12 cellular contexts compared by ENCODE assay signal in genomic region chr13:110442946-110443632, GRCh38.
DNase-seq lines count a peak whose midpoint lies in the region; ATAC-seq and TF ChIP-seq lines count a peak whose summit lies in the region.
"Had no signal": no experiment of that assay in that cellular context is flagged by ENCODE, and none has a peak within 500 bp of the region (broad histone marks: within the 10 kb centered on the region; RNA-seq: fewer than 3 reads in every experiment).

No MANE protein-coding gene starts in this region.

- H3K9me3 Mint-ChIP-seq in HFFc6 (no peaks in the 10 kb centered on the region), CD14-positive monocyte (peaks cover 0 to 1% (median 0%) of the 10 kb centered on the region in 7 donors)
- H3K9me3 Mint-ChIP-seq: activated naive CD4-positive, alpha-beta T cell treated with anti-CD3 and anti-CD28 coated beads, Interleukin-2, amount 50 U/mL, for 24 hours had no signal

- TF ChIP-seq CTCF in HFFc6 (IDR thresholded peaks at IDR 0.05) = no peak
- TF ChIP-seq CTCF in spleen (IDR thresholded peaks at IDR 0.05 in 8 of 11, conservative IDR thresholded peaks at IDR 0.05 in 3 of 11) = no peak
- no peak for TF ChIP-seq CTCF in CD14-positive monocyte (IDR thresholded peaks at IDR 0.05)

- intact Hi-C loops in spleen (cut with DNase I; ENCODE audit: low total_unique reads) = no loop called here
- intact Hi-C loops in CD14-positive monocyte (cut with micrococcal nuclease) = no loop called here

- peaks cover 0 to 72% (median 8%) of the 10 kb centered on the region in 6 donors for H3K36me3 ChIP-seq in spleen
- H3K36me3 ChIP-seq: neutrophil had no signal

- H3K27me3 Mint-ChIP-seq in HFFc6 (ENCODE audit: insufficient read depth) (peaks cover 4% of the 10 kb centered on the region), CD14-positive monocyte (ENCODE audit: low read depth in 3 of 3) (peaks cover 11 to 39% (median 23%) of the 10 kb centered on the region in 3 donors)

- ATAC-seq in HG03280 (IDR thresholded peaks at IDR 0.05; ENCODE audit: unreplicated experiment) = no peak
- ATAC-seq: activated CD4-positive, CD25-positive, alpha-beta regulatory T cell treated with anti-CD3 and anti-CD28 coated beads, Interleukin-2, amount 50 U/mL, for 24 hours; Panc1 had no signal

- peaks cover 60% of the 10 kb centered on the region for H3K4me1 Mint-ChIP-seq in HFFc6 (ENCODE audit: low read depth)
- peaks cover 10% of the 10 kb centered on the region for H3K4me1 Mint-ChIP-seq in CD14-positive monocyte
- H3K4me1 Mint-ChIP-seq: activated naive CD4-positive, alpha-beta T cell treated with anti-CD3 and anti-CD28 coated beads, Interleukin-2, amount 50 U/mL, for 24 hours had no signal

- peak overlapping the region; percentile 16 to 69 (median 52) for H3K27ac ChIP-seq in spleen
- H3K27ac ChIP-seq: neutrophil had no signal

- H3K4me3 ChIP-seq in spleen = no peak overlapping the region

- peak; percentile 37 for DNase-seq in HFFc6
- DNase-seq in SK-MEL-5 (ENCODE audit: low read depth, low spot score) = peak; percentile 34
- DNase-seq in fibroblast of peridontal ligament (ENCODE audit: extremely low read depth) = peak; percentile 57
- no peak for DNase-seq in spleen
- DNase-seq in CD14-positive monocyte (ENCODE audit: low spot score) = no peak
- no peak for DNase-seq in NCI-H146 treated with DMSO at 0.1 percent for 48 hours (lab: John Stamatoyannopoulos, UW; ENCODE audit: unreplicated experiment)
- DNase-seq: NCI-H1436 had no signal

- H3K4me3 Mint-ChIP-seq in HFFc6 = 0 out of 2 replicates have a peak overlapping the region, but pooled peaks have one; percentile 6
- H3K4me3 Mint-ChIP-seq in CD14-positive monocyte = no peak overlapping the region
- H3K4me3 Mint-ChIP-seq: activated naive CD4-positive, alpha-beta T cell treated with anti-CD3 and anti-CD28 coated beads, Interleukin-2, amount 50 U/mL, for 24 hours had no signal

- no peaks in the 10 kb centered on the region for H3K9me3 ChIP-seq in spleen
- H3K9me3 ChIP-seq: neutrophil had no signal

- in situ Hi-C loops in SK-MEL-5 (cut with HindIII; ENCODE audit: low pct_unique_long_range_greater_than_20kb, low sequenced_read_pairs) = no loop called here

- H3K27ac Mint-ChIP-seq in HFFc6 = peak overlapping the region; percentile 60; the same call in 1 of the 2 replicates
- peak overlapping the region in 1 of 7 donors; percentile 52 for H3K27ac Mint-ChIP-seq in CD14-positive monocyte
- H3K27ac Mint-ChIP-seq: activated naive CD4-positive, alpha-beta T cell treated with anti-CD3 and anti-CD28 coated beads, Interleukin-2, amount 50 U/mL, for 24 hours had no signal

- peaks cover 36% of the 10 kb centered on the region for H3K36me3 Mint-ChIP-seq in HFFc6 (ENCODE audit: low read depth)
- H3K36me3 Mint-ChIP-seq in CD14-positive monocyte = no peaks in the 10 kb centered on the region
- H3K36me3 Mint-ChIP-seq: activated naive CD4-positive, alpha-beta T cell treated with anti-CD3 and anti-CD28 coated beads, Interleukin-2, amount 50 U/mL, for 24 hours had no signal

- WGBS in spleen, 5 donors = 47 to 66% (median 55%) methylated on average over 7 of the region's 7 CpGs

- peaks cover 4 to 28% (median 18%) of the 10 kb centered on the region in 6 donors for H3K4me1 ChIP-seq in spleen

- peaks cover 0 to 26% (median 0%) of the 10 kb centered on the region in 7 donors for H3K27me3 ChIP-seq in spleen (replicated peaks in 1 of 7)

- no peak for TF ChIP-seq POLR2A in spleen (IDR thresholded peaks at IDR 0.05)

Comparison
In these comparisons a context has a peak if more than half of its experiments do, and no peak if none do; other contexts are left out.
1. DNase-seq: peak in HFFc6 (single experiment), SK-MEL-5 (single experiment) and fibroblast of peridontal ligament (single experiment); none in spleen (single experiment), CD14-positive monocyte (single experiment) and NCI-H146 treated with DMSO at 0.1 percent for 48 hours (single experiment).